Comparison of ENCODE assay signal across 8 cellular contexts in genomic region chr19:11737964-11738745, GRCh38. TPM values are rescaled to one million over a fixed set of nuclear protein-coding genes. Genes with fewer than 3 reads are reported as not detected.
DNase-seq lines count a peak whose midpoint lies in the region; ATAC-seq and TF ChIP-seq lines count a peak whose summit lies in the region.

No MANE protein-coding gene starts in this region.

- 0% methylated on average over 49 to 52 of the region's 52 CpGs for WGBS in aorta, 2 donors

- peaks cover 14% of the 10 kb centered on the region for H3K79me2 ChIP-seq in ACC112 (ENCODE audit: control insufficient read depth, insufficient read depth, low read length, unreplicated experiment)

- no peak for TF ChIP-seq CTCF in omental fat pad (IDR thresholded peaks at IDR 0.05)

- DNase-seq in OCI-M1 (lab: John Stamatoyannopoulos, UW) = peak; percentile 82
- DNase-seq in activated effector memory CD4-positive, alpha-beta T cell treated with Interleukin-2 at 50 U/mL for 16 hours = peak; percentile 10
- DNase-seq in globus pallidus (ENCODE audit: low spot score) = peak; percentile 14
- peak; percentile 32 for DNase-seq in omental fat pad (ENCODE audit: low spot score)
- DNase-seq in aorta = peak; percentile 64 to 83

- peak overlapping the region; percentile 75 for H2AFZ ChIP-seq in ACC112 (ENCODE audit: low read length, unreplicated experiment)

- H3K4me3 ChIP-seq in ACC112 (ENCODE audit: low read depth, low read length) (peak overlapping the region; percentile 95), aorta (ENCODE audit: low read length in 2 of 2) (peak overlapping the region; percentile 76 to 90)

- intact Hi-C loops in aorta (cut with DNase I) = loop anchor here in 1 of 2 donors (2.0 kb wide), 1 partner anchor 29 kb away; the partner anchor contains the start of gene ZNF441

- ATAC-seq in GM18517 (IDR thresholded peaks at IDR 0.05; ENCODE audit: unreplicated experiment) = peak; percentile 42
- ATAC-seq in HG02970 (IDR thresholded peaks at IDR 0.05; ENCODE audit: low FRiP score, unreplicated experiment) = peak; percentile 35
- peak; percentile 58 for ATAC-seq in omental fat pad (ENCODE audit: low FRiP score)
- peak; percentile 79 for ATAC-seq in aorta (ENCODE audit: low FRiP score)

- no peak overlapping the region for H3K27ac ChIP-seq in ACC112 (ENCODE audit: low read depth, low read length)
- peak overlapping the region in 1 of 2 donors; percentile 55 for H3K27ac ChIP-seq in aorta (ENCODE audit: low read depth in 1 of 2, low read length in 2 of 2)

- no peaks in the 10 kb centered on the region for H3K27me3 ChIP-seq in ACC112 (ENCODE audit: insufficient read depth, low read length)
- no peaks in the 10 kb centered on the region for H3K27me3 ChIP-seq in aorta (ENCODE audit: control insufficient read depth in 1 of 2, insufficient read depth in 2 of 2, low read length in 1 of 2)

- H3K9me3 ChIP-seq in aorta (ENCODE audit: control insufficient read depth, low read length) = no peaks in the 10 kb centered on the region

- peaks cover 8% of the 10 kb centered on the region for H3K4me1 ChIP-seq in ACC112 (ENCODE audit: control insufficient read depth, insufficient read depth, low read length, unreplicated experiment)
- H3K4me1 ChIP-seq in aorta (ENCODE audit: control insufficient read depth in 1 of 2, insufficient read depth in 2 of 2, low read length in 2 of 2) = no peaks in the 10 kb centered on the region

- H3K36me3 ChIP-seq in ACC112 (ENCODE audit: insufficient read depth, low read length) = no peaks in the 10 kb centered on the region
- no peaks in the 10 kb centered on the region for H3K36me3 ChIP-seq in aorta (ENCODE audit: control insufficient read depth in 1 of 2, insufficient read depth in 2 of 2, low read length in 1 of 2)

RNA-seq across cellular contexts. Expression of gene ZNF823, which starts 0.6 kb away (rescaled TPM):
- total RNA-seq in omental fat pad = 10 to 100 TPM in 1 of 4 donors, 1 to 10 TPM in 3; 3.4 to 14.2 (median 5.4) TPM
- 1 to 10 TPM; 5.1 to 8.7 TPM for total RNA-seq in aorta
- 1 to 10 TPM; 3.1 to 3.4 TPM for polyA plus RNA-seq in aorta

RNA-seq across cellular contexts. Expression of gene ZNF441, which starts 28.6 kb away (rescaled TPM):
- total RNA-seq in omental fat pad (10 to 100 TPM in 1 of 4 donors, 1 to 10 TPM in 3; 2.6 to 12.8 (median 4.6) TPM), aorta (10 to 100 TPM in 1 of 2 donors, 1 to 10 TPM in 1; 9.5 to 13.2 TPM)
- 1 to 10 TPM; 4.1 to 8.1 TPM for polyA plus RNA-seq in aorta

Comparison
In these comparisons a context has a peak if more than half of its experiments do, and no peak if none do; other contexts are left out.
1. DNase-seq: peak in every context shown above with its lines; median percentile 82 in OCI-M1; 74 in aorta; 32 in omental fat pad; 14 in globus pallidus; 10 in activated effector memory CD4-positive, alpha-beta T cell treated with Interleukin-2 at 50 U/mL for 16 hours.